In genomic region chr11:94131363-94132115, GRCh38 we compare ENCODE assay signal across 8 cellular contexts. TPM values are rescaled to one million over a fixed set of nuclear protein-coding genes. Genes with fewer than 3 reads are reported as not detected.
DNase-seq lines count a peak whose midpoint lies in the region; ATAC-seq and TF ChIP-seq lines count a peak whose summit lies in the region.
"Had no signal": no experiment of that assay in that cellular context is flagged by ENCODE, and none has a peak within 500 bp of the region (broad histone marks: within the 10 kb centered on the region; RNA-seq: fewer than 3 reads in every experiment).

No MANE protein-coding gene starts in this region.

- no peak overlapping the region for H2AFZ ChIP-seq in hepatocyte

- peak overlapping the region; percentile 75 for H3K9ac ChIP-seq in adipocyte (ENCODE audit: low read length)

- H3K9me3 Mint-ChIP-seq in stimulated activated effector memory CD8-positive, alpha-beta T cell treated with anti-CD3 and anti-CD28 coated beads, Interleukin-12 subunit alpha, Interleukin-12 subunit beta, amount 100 ng/mL, for 72 hours, result no peaks in the 10 kb centered on the region

- H3K36me3 ChIP-seq in adipocyte (ENCODE audit: control insufficient read depth, insufficient read depth, low read length, severe bottlenecking) (no peaks in the 10 kb centered on the region), hepatocyte (replicated peaks; ENCODE audit: insufficient read depth, low read depth) (no peaks in the 10 kb centered on the region), suprapubic skin (no peaks in the 10 kb centered on the region)

- TF ChIP-seq POLR2A in suprapubic skin (IDR thresholded peaks at IDR 0.05), result no peak

- ATAC-seq in HG03196 (IDR thresholded peaks at IDR 0.05; ENCODE audit: unreplicated experiment), result no peak
- ATAC-seq in stimulated activated effector memory CD8-positive, alpha-beta T cell treated with anti-CD3 and anti-CD28 coated beads, Interleukin-12 subunit alpha, Interleukin-12 subunit beta, amount 100 ng/mL, for 72 hours, result no peak

- no peak overlapping the region for H3K4me3 Mint-ChIP-seq in stimulated activated effector memory CD8-positive, alpha-beta T cell treated with anti-CD3 and anti-CD28 coated beads, Interleukin-12 subunit alpha, Interleukin-12 subunit beta, amount 100 ng/mL, for 72 hours

- H3K4me3 ChIP-seq in adipocyte (ENCODE audit: low read length), result peak overlapping the region; percentile 93
- no peak overlapping the region for H3K4me3 ChIP-seq in hepatocyte
- peak overlapping the region; percentile 62 for H3K4me3 ChIP-seq in suprapubic skin

- H3K27ac ChIP-seq in hepatocyte, result peak overlapping the region; percentile 84
- peak overlapping the region; percentile 89 for H3K27ac ChIP-seq in suprapubic skin

- DNase-seq in NCI-H1105 treated with DMSO at 0.1 percent for 48 hours (lab: John Stamatoyannopoulos, UW) (peak; percentile 81), adipocyte (ENCODE audit: low read depth) (no peak), hepatocyte (ENCODE audit: low spot score) (peak; percentile 39), suprapubic skin (ENCODE audit: low spot score in 2 of 2) (no peak), GM13976 (ENCODE audit: low spot score) (no peak)
- no peak for DNase-seq in stimulated activated effector memory CD8-positive, alpha-beta T cell treated with anti-CD3 and anti-CD28 coated beads, Interleukin-12 subunit alpha, Interleukin-12 subunit beta, amount 100 ng/mL, for 72 hours (ENCODE audit: low spot score in 2 of 2)
- DNase-seq: NCI-H82 had no signal

- TF ChIP-seq CTCF in hepatocyte (IDR thresholded peaks at IDR 0.05; ENCODE audit: poor library complexity) (no peak), suprapubic skin (IDR thresholded peaks at IDR 0.05) (no peak), GM13976 (IDR thresholded peaks at IDR 0.05; ENCODE audit: borderline replicate concordance, control extremely low read depth, extremely low read depth, insufficient read depth, missing control alignments) (no peak)

- H3K79me2 ChIP-seq in hepatocyte, result peaks cover 84% of the 10 kb centered on the region

- no peak overlapping the region for H3K27ac Mint-ChIP-seq in stimulated activated effector memory CD8-positive, alpha-beta T cell treated with anti-CD3 and anti-CD28 coated beads, Interleukin-12 subunit alpha, Interleukin-12 subunit beta, amount 100 ng/mL, for 72 hours

- TF ChIP-seq EP300 in suprapubic skin (IDR thresholded peaks at IDR 0.05), result no peak

- H3K4me2 ChIP-seq in hepatocyte, result peak overlapping the region; percentile 88

- in situ Hi-C loops in GM13976 (cut with MboI; ENCODE audit: low sequenced_read_pairs, unreplicated experiment), result no loop called here

- peaks cover 8% of the 10 kb centered on the region for H3K36me3 Mint-ChIP-seq in stimulated activated effector memory CD8-positive, alpha-beta T cell treated with anti-CD3 and anti-CD28 coated beads, Interleukin-12 subunit alpha, Interleukin-12 subunit beta, amount 100 ng/mL, for 72 hours

- 36% methylated on average over 1 of the region's 1 CpG for WGBS in hepatocyte (ENCODE audit: low lambda C conversion rate, missing lambda C conversion rate)
- WGBS in suprapubic skin, result 12% methylated on average over 1 of the region's 1 CpG

- no peaks in the 10 kb centered on the region for H3K9me3 ChIP-seq in adipocyte (ENCODE audit: control insufficient read depth, low read length)
- H3K9me3 ChIP-seq in hepatocyte (ENCODE audit: low read depth), result no peaks in the 10 kb centered on the region
- H3K9me3 ChIP-seq in suprapubic skin, result no peaks in the 10 kb centered on the region

- no peaks in the 10 kb centered on the region for H3K27me3 ChIP-seq in adipocyte (replicated peaks; ENCODE audit: control insufficient read depth, insufficient read depth, low read length)
- H3K27me3 ChIP-seq in hepatocyte, result no peaks in the 10 kb centered on the region
- H3K27me3 ChIP-seq in suprapubic skin, result no peaks in the 10 kb centered on the region

- peaks cover 56% of the 10 kb centered on the region for H3K4me1 Mint-ChIP-seq in stimulated activated effector memory CD8-positive, alpha-beta T cell treated with anti-CD3 and anti-CD28 coated beads, Interleukin-12 subunit alpha, Interleukin-12 subunit beta, amount 100 ng/mL, for 72 hours

- no peaks in the 10 kb centered on the region for H3K9me2 ChIP-seq in hepatocyte (replicated peaks; ENCODE audit: insufficient read depth)

- peaks cover 11% of the 10 kb centered on the region for H4K20me1 ChIP-seq in hepatocyte (ENCODE audit: insufficient read depth, poor library complexity, severe bottlenecking)

- H3K4me1 ChIP-seq in adipocyte (ENCODE audit: control insufficient read depth, insufficient read depth, low read length) (peaks cover 74% of the 10 kb centered on the region), hepatocyte (ENCODE audit: insufficient read depth) (peaks cover 47% of the 10 kb centered on the region), suprapubic skin (peaks cover 77% of the 10 kb centered on the region)

RNA-seq across cellular contexts. Expression of gene PANX1, which starts 2.9 kb away (rescaled TPM):
- 53.0 and 58.1 TPM in 2 replicates for total RNA-seq in hepatocyte
- polyA plus RNA-seq in hepatocyte, result 25.1 and 27.2 TPM in 2 replicates
- 10 to 100 TPM in 3 of 4 donors, 1 to 10 TPM in 1; 8.9 to 42.7 (median 28.2) TPM for total RNA-seq in suprapubic skin

Comparison
In these comparisons a context has a peak if more than half of its experiments do, and no peak if none do; other contexts are left out.
1. DNase-seq: peak in NCI-H1105 treated with DMSO at 0.1 percent for 48 hours (single experiment) and hepatocyte (single experiment); none in adipocyte (single experiment), suprapubic skin (0 of 2), stimulated activated effector memory CD8-positive, alpha-beta T cell treated with anti-CD3 and anti-CD28 coated beads, Interleukin-12 subunit alpha, Interleukin-12 subunit beta, amount 100 ng/mL, for 72 hours (0 of 2) and GM13976 (single experiment).